In genomic region chr2:197116306-197116879, GRCh38 we compare ENCODE assay signal across 18 cellular contexts.
DNase-seq lines count a peak whose midpoint lies in the region; ATAC-seq and TF ChIP-seq lines count a peak whose summit lies in the region.
"Had no signal": no experiment of that assay in that cellular context is flagged by ENCODE, and none has a peak within 500 bp of the region (broad histone marks: within the 10 kb centered on the region; RNA-seq: fewer than 3 reads in every experiment).

No MANE protein-coding gene starts in this region.

- peaks cover 31% of the 10 kb centered on the region for H3K36me3 Mint-ChIP-seq in CD4-positive, CD25-positive, alpha-beta regulatory T cell
- H3K36me3 Mint-ChIP-seq in CD8-positive, alpha-beta T cell = peaks cover 61% of the 10 kb centered on the region
- H3K36me3 Mint-ChIP-seq in activated T-helper 17 cell treated with anti-CD3 and anti-CD28 coated beads, Interleukin-2, amount 50 U/mL, for 72 hours (ENCODE audit: low read depth) = peaks cover 63% of the 10 kb centered on the region
- H3K36me3 Mint-ChIP-seq in naive thymus-derived CD8-positive, alpha-beta T cell = peaks cover 19 to 65% (median 19%) of the 10 kb centered on the region in 3 donors
- H3K36me3 Mint-ChIP-seq: type B pancreatic cell had no signal

- intact Hi-C loops in CD8-positive, alpha-beta T cell (cut with DNase I, micrococcal nuclease) = no loop called here

- H3K4me3 Mint-ChIP-seq in CD4-positive, CD25-positive, alpha-beta regulatory T cell = peak overlapping the region in 1 of 4 donors; percentile 39
- peak overlapping the region; percentile 65 for H3K4me3 Mint-ChIP-seq in CD8-positive, alpha-beta T cell
- peak overlapping the region; percentile 25 for H3K4me3 Mint-ChIP-seq in activated T-helper 17 cell treated with anti-CD3 and anti-CD28 coated beads, Interleukin-2, amount 50 U/mL, for 72 hours
- peak overlapping the region; percentile 2 to 76 (median 47) for H3K4me3 Mint-ChIP-seq in naive thymus-derived CD8-positive, alpha-beta T cell
- H3K4me3 Mint-ChIP-seq: type B pancreatic cell had no signal

- H3K4me1 ChIP-seq in CD4-positive, CD25-positive, alpha-beta regulatory T cell (ENCODE audit: control insufficient read depth, insufficient read depth, low read length, poor library complexity, severe bottlenecking) = no peaks in the 10 kb centered on the region
- peaks cover 22% of the 10 kb centered on the region for H3K4me1 ChIP-seq in CD8-positive, alpha-beta T cell (ENCODE audit: insufficient read depth, low read length)
- H3K4me1 ChIP-seq: ascending aorta had no signal

- TF ChIP-seq CTCF in CD8-positive, alpha-beta T cell (IDR thresholded peaks at IDR 0.05) = no peak
- no peak for TF ChIP-seq CTCF in omental fat pad (IDR thresholded peaks at IDR 0.05)

- POLR2A ChIA-PET in CD8-positive, alpha-beta T cell (lab: Charles Lee) = no interaction called here
- POLR2A ChIA-PET in naive thymus-derived CD8-positive, alpha-beta T cell (lab: Charles Lee) = interaction anchor here (1.1 kb wide), 1 partner anchor 229 kb away, joined by 3 read pairs; no protein-coding TSS in a partner anchor

- no peak for ATAC-seq in CD4-positive, CD25-positive, alpha-beta regulatory T cell (ENCODE audit: low read depth in 2 of 2)
- no peak for ATAC-seq in CD8-positive, alpha-beta T cell
- ATAC-seq in activated T-helper 17 cell treated with anti-CD3 and anti-CD28 coated beads, Interleukin-2, amount 50 U/mL, for 72 hours (replicated peaks) = no peak
- ATAC-seq in naive thymus-derived CD8-positive, alpha-beta T cell = peak; percentile 34 to 60
- ATAC-seq in omental fat pad (ENCODE audit: low FRiP score) = no peak
- ATAC-seq in HG02759 (IDR thresholded peaks at IDR 0.05; ENCODE audit: unreplicated experiment) = no peak
- ATAC-seq: right cardiac atrium had no signal

- H3K27ac ChIP-seq in CD4-positive, CD25-positive, alpha-beta regulatory T cell (ENCODE audit: insufficient read depth, low read length, poor library complexity, severe bottlenecking) = peak overlapping the region; percentile 43
- peak overlapping the region; percentile 10 for H3K27ac ChIP-seq in CD8-positive, alpha-beta T cell (ENCODE audit: low read depth, low read length)
- H3K27ac ChIP-seq in caudate nucleus (ENCODE audit: low read depth, low read length) = no peak overlapping the region
- H3K27ac ChIP-seq: ascending aorta, SK-N-MC had no signal

- H3K27me3 ChIP-seq in CD4-positive, CD25-positive, alpha-beta regulatory T cell (ENCODE audit: control insufficient read depth, insufficient read depth, low read length) = no peaks in the 10 kb centered on the region
- no peaks in the 10 kb centered on the region for H3K27me3 ChIP-seq in CD8-positive, alpha-beta T cell (ENCODE audit: insufficient read depth, low read length)
- H3K27me3 ChIP-seq: ascending aorta, Peyer's patch had no signal

- peaks cover 46% of the 10 kb centered on the region for H3K36me3 ChIP-seq in CD4-positive, CD25-positive, alpha-beta regulatory T cell (ENCODE audit: control insufficient read depth, insufficient read depth, low read length)
- H3K36me3 ChIP-seq in CD8-positive, alpha-beta T cell (ENCODE audit: insufficient read depth, low read length) = peaks cover 18% of the 10 kb centered on the region
- H3K36me3 ChIP-seq: Peyer's patch had no signal

- peaks cover 19 to 41% (median 30%) of the 10 kb centered on the region in 4 donors for H3K4me1 Mint-ChIP-seq in CD4-positive, CD25-positive, alpha-beta regulatory T cell
- peaks cover 48% of the 10 kb centered on the region for H3K4me1 Mint-ChIP-seq in CD8-positive, alpha-beta T cell (ENCODE audit: low read depth)
- H3K4me1 Mint-ChIP-seq in activated T-helper 17 cell treated with anti-CD3 and anti-CD28 coated beads, Interleukin-2, amount 50 U/mL, for 72 hours = peaks cover 33% of the 10 kb centered on the region
- H3K4me1 Mint-ChIP-seq in naive thymus-derived CD8-positive, alpha-beta T cell = peaks cover 37 to 63% (median 50%) of the 10 kb centered on the region in 4 donors

- peak overlapping the region; percentile 27 to 81 (median 48) for H3K27ac Mint-ChIP-seq in CD4-positive, CD25-positive, alpha-beta regulatory T cell
- H3K27ac Mint-ChIP-seq in CD8-positive, alpha-beta T cell = peak overlapping the region; percentile 92
- peak overlapping the region; percentile 83 for H3K27ac Mint-ChIP-seq in activated T-helper 17 cell treated with anti-CD3 and anti-CD28 coated beads, Interleukin-2, amount 50 U/mL, for 72 hours
- H3K27ac Mint-ChIP-seq in naive thymus-derived CD8-positive, alpha-beta T cell = peak overlapping the region; percentile 80 to 96 (median 91)
- H3K27ac Mint-ChIP-seq: type B pancreatic cell had no signal

- peaks cover 0 to 1% (median 0%) of the 10 kb centered on the region in 7 donors for H3K9me3 Mint-ChIP-seq in CD4-positive, CD25-positive, alpha-beta regulatory T cell
- H3K9me3 Mint-ChIP-seq in CD8-positive, alpha-beta T cell = no peaks in the 10 kb centered on the region
- no peaks in the 10 kb centered on the region for H3K9me3 Mint-ChIP-seq in activated T-helper 17 cell treated with anti-CD3 and anti-CD28 coated beads, Interleukin-2, amount 50 U/mL, for 72 hours
- no peaks in the 10 kb centered on the region for H3K9me3 Mint-ChIP-seq in naive thymus-derived CD8-positive, alpha-beta T cell
- H3K9me3 Mint-ChIP-seq: type B pancreatic cell had no signal

- CTCF ChIA-PET in CD8-positive, alpha-beta T cell (lab: Charles Lee) = interaction anchor here (0.8 to 3.9 kb wide), 4 partner anchors 51 to 262 kb away, joined by 3 to 42 read pairs (median 3); no protein-coding TSS in a partner anchor

- H3K4me3 ChIP-seq in CD4-positive, CD25-positive, alpha-beta regulatory T cell (ENCODE audit: low read depth, low read length) = no peak overlapping the region
- peak overlapping the region; percentile 5 for H3K4me3 ChIP-seq in CD8-positive, alpha-beta T cell (ENCODE audit: low read depth, low read length)
- H3K4me3 ChIP-seq: ascending aorta, Peyer's patch, SK-N-MC had no signal

- DNase-seq in CD4-positive, CD25-positive, alpha-beta regulatory T cell = no peak
- no peak for DNase-seq in CD8-positive, alpha-beta T cell
- DNase-seq in naive thymus-derived CD8-positive, alpha-beta T cell = peak in 1 of 10 donors; percentile 13
- DNase-seq in omental fat pad (ENCODE audit: low spot score) (no peak), caudate nucleus (lab: John Stamatoyannopoulos, UW) (no peak)
- DNase-seq: activated CD4-positive, alpha-beta T cell treated with anti-CD3 and anti-CD28 coated beads, Interleukin-2, amount 50 U/mL, for 1 hour; Calu3; effector memory CD4-positive, alpha-beta T cell; NCI-H2029; occipital lobe; Peyer's patch; right cardiac atrium; stimulated activated naive CD4-positive, alpha-beta T cell treated with Interleukin-2 at 50 U/mL for 16 hours had no signal

- no peaks in the 10 kb centered on the region for H3K9me3 ChIP-seq in CD4-positive, CD25-positive, alpha-beta regulatory T cell (ENCODE audit: control insufficient read depth in 2 of 2, low read length in 2 of 2)
- H3K9me3 ChIP-seq in CD8-positive, alpha-beta T cell (ENCODE audit: low read length) = no peaks in the 10 kb centered on the region
- H3K9me3 ChIP-seq: ascending aorta, Peyer's patch had no signal

- H3K27me3 Mint-ChIP-seq in CD4-positive, CD25-positive, alpha-beta regulatory T cell = no peaks in the 10 kb centered on the region
- H3K27me3 Mint-ChIP-seq in CD8-positive, alpha-beta T cell (ENCODE audit: low read depth) = no peaks in the 10 kb centered on the region
- H3K27me3 Mint-ChIP-seq in activated T-helper 17 cell treated with anti-CD3 and anti-CD28 coated beads, Interleukin-2, amount 50 U/mL, for 72 hours = no peaks in the 10 kb centered on the region
- no peaks in the 10 kb centered on the region for H3K27me3 Mint-ChIP-seq in naive thymus-derived CD8-positive, alpha-beta T cell
- H3K27me3 Mint-ChIP-seq: type B pancreatic cell had no signal

Comparison
In these comparisons a context has a peak if more than half of its experiments do, and no peak if none do; other contexts are left out.
1. ATAC-seq: peak in naive thymus-derived CD8-positive, alpha-beta T cell (2 of 2); none in CD4-positive, CD25-positive, alpha-beta regulatory T cell (0 of 2), CD8-positive, alpha-beta T cell (single experiment), activated T-helper 17 cell treated with anti-CD3 and anti-CD28 coated beads, Interleukin-2, amount 50 U/mL, for 72 hours (single experiment), omental fat pad (single experiment) and HG02759 (single experiment).
2. Peak in every context shown above with its lines, with median percentiles within 50 percentile points of each other: H3K27ac Mint-ChIP-seq.